16 cellular contexts compared by ENCODE assay signal in the genomic region with DNA sequence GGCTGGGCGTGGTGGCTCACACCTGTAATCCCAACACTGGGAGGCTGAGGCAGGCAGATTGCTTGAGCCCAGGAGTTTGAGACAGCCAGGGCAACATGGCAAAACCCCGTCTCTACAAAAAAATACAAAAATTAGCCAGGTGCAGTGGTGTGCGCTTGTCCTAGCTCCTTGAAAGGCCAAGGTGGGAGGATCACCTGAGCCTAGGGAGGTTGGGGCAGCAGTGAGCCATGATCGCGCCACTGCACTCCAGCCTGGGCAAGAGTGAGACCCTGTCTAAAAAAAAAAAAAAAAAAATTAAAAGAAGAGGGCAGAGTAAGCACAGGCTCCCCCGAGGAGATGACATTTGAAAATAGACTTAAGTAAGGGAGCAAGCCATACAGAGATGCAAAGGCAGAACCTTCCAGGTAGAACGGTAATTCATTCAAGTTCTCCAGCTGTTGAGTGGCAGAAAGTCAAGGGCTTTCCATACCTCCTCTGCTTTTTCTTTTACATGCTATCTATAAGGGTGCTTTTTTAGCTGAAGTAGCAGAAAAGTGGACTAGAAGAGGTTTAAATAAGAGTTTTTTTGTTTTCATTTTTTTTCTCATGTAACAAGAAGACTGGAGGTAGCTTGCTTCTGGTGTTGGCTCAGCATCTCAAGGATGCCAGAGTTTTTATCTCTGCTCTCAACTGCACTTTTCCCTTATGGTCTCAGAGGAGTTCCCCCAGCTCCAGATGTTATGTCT. TPM values are rescaled to one million over a fixed set of nuclear protein-coding genes. Genes with fewer than 3 reads are reported as not detected.
DNase-seq lines count a peak whose midpoint lies in the region; ATAC-seq and TF ChIP-seq lines count a peak whose summit lies in the region.
"Had no signal": no experiment of that assay in that cellular context is flagged by ENCODE, and none has a peak within 500 bp of the region (broad histone marks: within the 10 kb centered on the region; RNA-seq: fewer than 3 reads in every experiment).

No MANE protein-coding gene starts in this region.

- H3K36me3 ChIP-seq in BLaER1 treated with 17β-estradiol and CSF1 and Interleukin-3, amounts not matched to agents 10 nM and 100 nM = peaks cover 0 to 35% (median 11%) of the 10 kb centered on the region in 11 experiments; a peak in 12 of 22 replicates
- H3K36me3 ChIP-seq in skeletal muscle tissue (ENCODE audit: control insufficient read depth in 3 of 3, insufficient read depth in 3 of 3, low read length in 3 of 3) = no peaks in the 10 kb centered on the region

- DNase-seq in activated B cell treated with CpG ODN at 0.5 μM for 24 hours (no peak), left ventricle myocardium superior (peak; percentile 11), NCI-H526 (lab: John Stamatoyannopoulos, UW) (no peak), amygdala (lab: John Stamatoyannopoulos, UW) (no peak), NCI-H1417 treated with DMSO at 0.1 percent for 48 hours (lab: John Stamatoyannopoulos, UW) (no peak)
- no peak for DNase-seq in activated T-cell treated with anti-CD3 and anti-CD28 coated beads, Interleukin-2, amount 50 U/mL, for 48 hours
- DNase-seq: activated CD8-positive, alpha-beta memory T cell treated with anti-CD3 and anti-CD28 coated beads, Interleukin-2, amount 10 ng/mL, durations not matched to agents 7 days and 5 days; activated effector memory CD4-positive, alpha-beta T cell treated with Interleukin-2 at 50 U/mL for 16 hours; NCI-H1694; NCI-H510A; SIG-M5; stimulated activated CD4-positive, alpha-beta T cell treated with anti-CD3 and anti-CD28 coated beads, Interleukin-1b, Interleukin-23, amount 100 ng/mL, for 48 hours; T1000 had no signal

- no peak for TF ChIP-seq CTCF in activated B cell treated with CpG ODN at 0.5 μM for 24 hours (IDR thresholded peaks at IDR 0.05)

- CTCF ChIA-PET in activated B cell treated with CpG ODN at 0.5 μM for 24 hours (lab: Charles Lee) = no interaction called here

- peaks cover 16% of the 10 kb centered on the region for H3K36me3 Mint-ChIP-seq in activated B cell treated with CpG ODN at 0.5 μM for 24 hours (ENCODE audit: low read depth)
- H3K36me3 Mint-ChIP-seq: activated CD8-positive, alpha-beta memory T cell treated with anti-CD3 and anti-CD28 coated beads, Interleukin-2, amount 10 ng/mL, durations not matched to agents 7 days and 5 days had no signal

- H4K20me1 ChIP-seq in BLaER1 treated with 17β-estradiol and CSF1 and Interleukin-3, amounts not matched to agents 10 nM and 100 nM = peaks cover 0 to 75% (median 9%) of the 10 kb centered on the region in 11 experiments; a peak in 11 of 22 replicates

- peaks cover 85 to 100% (median 93%) of the 10 kb centered on the region in 10 experiments for H3K4me1 ChIP-seq in BLaER1 treated with 17β-estradiol and CSF1 and Interleukin-3, amounts not matched to agents 10 nM and 100 nM
- H3K4me1 ChIP-seq in skeletal muscle tissue (ENCODE audit: control insufficient read depth in 3 of 3, insufficient read depth in 3 of 3, low read length in 3 of 3) = peaks cover 66 to 73% (median 66%) of the 10 kb centered on the region in 3 donors

- H3K9ac ChIP-seq in BLaER1 treated with 17β-estradiol and CSF1 and Interleukin-3, amounts not matched to agents 10 nM and 100 nM = peak overlapping the region in 5 of 11 experiments; percentile 12 to 80 (median 75); a peak in 9 of 22 replicates
- no peak overlapping the region for H3K9ac ChIP-seq in skeletal muscle tissue (ENCODE audit: low read depth in 1 of 3, low read length in 3 of 3)

- intact Hi-C loops in activated B cell treated with CpG ODN at 0.5 μM for 24 hours (cut with micrococcal nuclease) (no loop called here), left ventricle myocardium superior (cut with micrococcal nuclease) (no loop called here)

- H3K4me3 ChIP-seq in BLaER1 treated with 17β-estradiol and CSF1 and Interleukin-3, amounts not matched to agents 10 nM and 100 nM = peak overlapping the region in 1 of 10 experiments; percentile 2; a peak in 1 of 20 replicates
- H3K4me3 ChIP-seq in skeletal muscle tissue (ENCODE audit: low read length in 3 of 3) = no peak overlapping the region

- ATAC-seq in activated B cell treated with CpG ODN at 0.5 μM for 24 hours (ENCODE audit: low read depth) = no peak
- no peak for ATAC-seq in left ventricle myocardium superior
- ATAC-seq: activated CD8-positive, alpha-beta memory T cell treated with anti-CD3 and anti-CD28 coated beads, Interleukin-2, amount 10 ng/mL, durations not matched to agents 7 days and 5 days had no signal

- no peaks in the 10 kb centered on the region for H3K9me3 ChIP-seq in BLaER1 treated with 17β-estradiol and CSF1 and Interleukin-3, amounts not matched to agents 10 nM and 100 nM (replicated peaks in 1 of 11)
- no peaks in the 10 kb centered on the region for H3K9me3 ChIP-seq in skeletal muscle tissue (ENCODE audit: control insufficient read depth in 3 of 3, low read length in 3 of 3)

- H3K27ac ChIP-seq in BLaER1 treated with 17β-estradiol and CSF1 and Interleukin-3, amounts not matched to agents 10 nM and 100 nM = peak overlapping the region in 8 of 11 experiments; percentile 7 to 88 (median 84); a peak in 12 of 22 replicates
- peak overlapping the region; percentile 97 for H3K27ac ChIP-seq in skeletal muscle tissue (ENCODE audit: low read depth, low read length)

- POLR2A ChIA-PET in activated B cell treated with CpG ODN at 0.5 μM for 24 hours (lab: Charles Lee) = interaction anchor here (0.9 kb wide), 1 partner anchor 10 kb away, joined by 3 read pairs; no protein-coding TSS in a partner anchor

- H3K9me3 Mint-ChIP-seq in activated B cell treated with CpG ODN at 0.5 μM for 24 hours = no peaks in the 10 kb centered on the region
- H3K9me3 Mint-ChIP-seq: neural crest cell had no signal

- H3K27me3 ChIP-seq in BLaER1 treated with 17β-estradiol and CSF1 and Interleukin-3, amounts not matched to agents 10 nM and 100 nM = no peaks in the 10 kb centered on the region
- H3K27me3 ChIP-seq in skeletal muscle tissue (ENCODE audit: control insufficient read depth in 3 of 3, insufficient read depth in 3 of 3, low read length in 3 of 3) = no peaks in the 10 kb centered on the region

- H3K4me3 Mint-ChIP-seq in activated B cell treated with CpG ODN at 0.5 μM for 24 hours = no peak overlapping the region
- H3K4me3 Mint-ChIP-seq: activated CD8-positive, alpha-beta memory T cell treated with anti-CD3 and anti-CD28 coated beads, Interleukin-2, amount 10 ng/mL, durations not matched to agents 7 days and 5 days; neural crest cell had no signal

- H3K4me2 ChIP-seq in BLaER1 treated with 17β-estradiol and CSF1 and Interleukin-3, amounts not matched to agents 10 nM and 100 nM = peak overlapping the region; percentile 52 to 96 (median 90)

- H3K4me1 Mint-ChIP-seq in activated B cell treated with CpG ODN at 0.5 μM for 24 hours = peaks cover 37% of the 10 kb centered on the region

- H3K27ac Mint-ChIP-seq in activated B cell treated with CpG ODN at 0.5 μM for 24 hours = peak overlapping the region; percentile 66
- H3K27ac Mint-ChIP-seq: activated CD8-positive, alpha-beta memory T cell treated with anti-CD3 and anti-CD28 coated beads, Interleukin-2, amount 10 ng/mL, durations not matched to agents 7 days and 5 days had no signal

- H3K27me3 Mint-ChIP-seq in activated B cell treated with CpG ODN at 0.5 μM for 24 hours = no peaks in the 10 kb centered on the region
- H3K27me3 Mint-ChIP-seq: activated CD8-positive, alpha-beta memory T cell treated with anti-CD3 and anti-CD28 coated beads, Interleukin-2, amount 10 ng/mL, durations not matched to agents 7 days and 5 days had no signal

RNA-seq across cellular contexts. Expression of a gene that starts 40.8 kb away (rescaled TPM):
- total RNA-seq in activated B cell treated with CpG ODN at 0.5 μM for 24 hours (69.6 and 72.5 TPM in 2 replicates), left ventricle myocardium superior (81.4 TPM), skeletal muscle tissue (46.4 TPM)
